Comparison of ENCODE assay signal across 14 cellular contexts in the genomic region with DNA sequence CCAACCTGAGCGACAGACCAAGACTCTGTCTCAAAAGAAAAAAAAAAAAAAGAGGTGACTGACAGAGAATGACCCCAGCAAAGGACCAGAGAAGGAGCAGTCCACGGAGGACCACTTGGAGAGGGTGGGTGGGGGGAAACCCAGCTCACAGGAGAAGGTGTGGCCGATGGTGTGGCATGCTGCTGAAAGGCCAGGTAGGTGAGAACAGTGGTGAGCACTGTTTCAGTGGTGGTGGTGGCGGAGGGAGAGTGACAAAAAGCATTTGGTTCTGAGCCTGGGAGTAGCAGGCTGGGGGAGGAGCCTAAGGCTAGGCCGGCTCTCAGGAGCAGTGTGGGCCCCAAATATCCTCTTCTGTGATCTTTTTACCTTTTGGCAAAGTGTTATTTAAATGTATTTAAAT.
DNase-seq lines count a peak whose midpoint lies in the region; ATAC-seq and TF ChIP-seq lines count a peak whose summit lies in the region.
"Had no signal": no experiment of that assay in that cellular context is flagged by ENCODE, and none has a peak within 500 bp of the region (broad histone marks: within the 10 kb centered on the region; RNA-seq: fewer than 3 reads in every experiment).

No MANE protein-coding gene starts in this region.

- no peaks in the 10 kb centered on the region for H3K27me3 ChIP-seq in transverse colon
- H3K27me3 ChIP-seq: BLaER1 had no signal

- peak overlapping the region; percentile 39 for H3K4me3 Mint-ChIP-seq in T-helper 2 cell treated with Interferon-gamma antibody and Interleukin-4, amounts not matched to agents 5 μg/mL and 100 μg/mL, for 36 hours

- in situ Hi-C loops in transverse colon (cut with MboI; ENCODE audit: low pct_ligation_motif_present in 1 of 4, low pct_unique_long_range_greater_than_20kb in 1 of 4, low sequenced_read_pairs in 3 of 4): no loop called here

- H3K36me3 Mint-ChIP-seq in T-helper 2 cell treated with Interferon-gamma antibody and Interleukin-4, amounts not matched to agents 5 μg/mL and 100 μg/mL, for 36 hours (ENCODE audit: low read depth): no peaks in the 10 kb centered on the region

- peak; percentile 4 for ATAC-seq in left colon
- ATAC-seq in GM21528 (IDR thresholded peaks at IDR 0.05; ENCODE audit: low FRiP score, unreplicated experiment): no peak

- TF ChIP-seq POLR2A in transverse colon (IDR thresholded peaks at IDR 0.05): no peak

- no peak overlapping the region for H3K4me3 ChIP-seq in transverse colon
- H3K4me3 ChIP-seq: BLaER1, lung had no signal

- intact Hi-C loops in left colon (cut with DNase I, micrococcal nuclease) (no loop called here), transverse colon (cut with DNase I; ENCODE audit: low total_unique reads) (loop anchor here (5.0 kb wide), 1 partner anchor 43 kb away; no protein-coding TSS in a partner anchor)

- DNase-seq in stimulated activated CD4-positive, alpha-beta T cell treated with anti-CD3 and anti-CD28 coated beads, Interleukin-15, amount 100 ng/mL, for 24 hours: peak; percentile 70
- DNase-seq in stimulated activated CD4-positive, alpha-beta T cell treated with anti-CD3 and anti-CD28 coated beads, Interleukin-4, amount 100 ng/mL, for 1 hour: no peak
- peak; percentile 39 for DNase-seq in T-helper 2 cell treated with Interferon-gamma antibody and Interleukin-4, amounts not matched to agents 5 μg/mL and 100 μg/mL, for 36 hours (ENCODE audit: low spot score)
- no peak for DNase-seq in left colon
- DNase-seq in transverse colon: no peak
- DNase-seq in NOMO-1 (lab: John Stamatoyannopoulos, UW; ENCODE audit: unreplicated experiment in 2 of 2): no peak
- no peak for DNase-seq in NCI-H1105 treated with DMSO at 0.1 percent for 48 hours (lab: John Stamatoyannopoulos, UW)
- DNase-seq: activated gamma-delta T cell treated with Interleukin-2 at 50 U/mL for 16 hours, NCI-H446 treated with DMSO at 0.1 percent for 48 hours, posterior cingulate gyrus, SHP77 had no signal

- H3K4me1 Mint-ChIP-seq in T-helper 2 cell treated with Interferon-gamma antibody and Interleukin-4, amounts not matched to agents 5 μg/mL and 100 μg/mL, for 36 hours (ENCODE audit: low read depth): peaks cover 50% of the 10 kb centered on the region

- peaks cover 4% of the 10 kb centered on the region for H3K27me3 Mint-ChIP-seq in T-helper 2 cell treated with Interferon-gamma antibody and Interleukin-4, amounts not matched to agents 5 μg/mL and 100 μg/mL, for 36 hours (ENCODE audit: low read depth)

- no peaks in the 10 kb centered on the region for H3K9me3 ChIP-seq in transverse colon
- H3K9me3 ChIP-seq: BLaER1 had no signal

- WGBS in transverse colon (ENCODE audit: low coverage in 1 of 2), 2 donors: 56 to 79% methylated on average over 2 to 5 of the region's 5 CpGs

- no peaks in the 10 kb centered on the region for H3K36me3 ChIP-seq in transverse colon
- H3K36me3 ChIP-seq: BLaER1 had no signal

- peak overlapping the region; percentile 27 to 49 (median 28) for H3K27ac ChIP-seq in transverse colon
- H3K27ac ChIP-seq: BLaER1 had no signal

- peaks cover 10 to 38% (median 31%) of the 10 kb centered on the region in 4 donors for H3K4me1 ChIP-seq in transverse colon

- no peak for TF ChIP-seq CTCF in transverse colon (IDR thresholded peaks at IDR 0.05)

- peak overlapping the region; percentile 19 for H3K27ac Mint-ChIP-seq in T-helper 2 cell treated with Interferon-gamma antibody and Interleukin-4, amounts not matched to agents 5 μg/mL and 100 μg/mL, for 36 hours

- no peaks in the 10 kb centered on the region for H3K9me3 Mint-ChIP-seq in T-helper 2 cell treated with Interferon-gamma antibody and Interleukin-4, amounts not matched to agents 5 μg/mL and 100 μg/mL, for 36 hours

- no peak for TF ChIP-seq EP300 in transverse colon (IDR thresholded peaks at IDR 0.05; ENCODE audit: low read depth)

Comparison
In these comparisons a context has a peak if more than half of its experiments do, and no peak if none do; other contexts are left out.
1. DNase-seq: peak in stimulated activated CD4-positive, alpha-beta T cell treated with anti-CD3 and anti-CD28 coated beads, Interleukin-15, amount 100 ng/mL, for 24 hours (single experiment) and T-helper 2 cell treated with Interferon-gamma antibody and Interleukin-4, amounts not matched to agents 5 μg/mL and 100 μg/mL, for 36 hours (single experiment); none in stimulated activated CD4-positive, alpha-beta T cell treated with anti-CD3 and anti-CD28 coated beads, Interleukin-4, amount 100 ng/mL, for 1 hour (single experiment), left colon (0 of 2), transverse colon (single experiment), NOMO-1 (0 of 2) and NCI-H1105 treated with DMSO at 0.1 percent for 48 hours (single experiment).